14 cellular contexts compared by ENCODE assay signal in the genomic region with DNA sequence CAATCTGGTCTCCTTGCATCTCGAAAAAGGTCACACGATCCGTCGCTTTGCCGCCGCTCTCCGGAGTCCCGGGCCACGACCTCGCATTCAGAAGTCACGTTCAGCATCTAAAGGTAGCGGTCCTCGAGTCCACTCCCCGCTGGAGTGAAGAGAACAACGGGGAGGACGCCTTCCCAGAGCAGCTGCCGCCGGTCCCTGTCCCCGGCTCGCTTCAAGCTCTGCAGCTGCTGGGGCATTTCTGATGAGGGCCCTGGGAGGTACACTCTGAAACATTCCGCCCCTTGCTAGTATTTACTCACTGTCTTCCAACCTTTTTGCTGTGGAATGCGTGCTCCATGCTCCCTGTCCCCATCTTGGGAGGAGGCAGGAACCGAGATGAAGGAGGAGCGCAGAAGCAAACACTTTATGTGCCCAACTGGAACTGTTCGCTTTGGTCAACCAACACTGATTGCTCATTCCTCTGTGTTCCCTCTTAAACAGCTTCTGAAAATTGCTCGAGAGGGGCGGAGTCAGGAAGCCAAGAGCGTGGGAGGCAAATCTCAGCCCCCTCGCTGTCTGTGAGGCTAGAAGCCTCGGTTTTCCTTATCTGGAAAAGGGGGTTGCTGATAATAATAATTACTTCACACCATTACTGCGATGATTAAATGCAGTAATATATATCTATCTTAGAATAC. TPM values are rescaled to one million over a fixed set of nuclear protein-coding genes. Genes with fewer than 3 reads are reported as not detected.
DNase-seq lines count a peak whose midpoint lies in the region; ATAC-seq, FAIRE-seq and TF ChIP-seq lines count a peak whose summit lies in the region.
"Had no signal": no experiment of that assay in that cellular context is flagged by ENCODE, and none has a peak within 500 bp of the region (broad histone marks: within the 10 kb centered on the region; RNA-seq: fewer than 3 reads in every experiment).

No MANE protein-coding gene starts in this region.

- H3K27me3 Mint-ChIP-seq in GM23338 (ENCODE audit: insufficient read depth, low read depth, poor library complexity) = no peaks in the 10 kb centered on the region

- intact Hi-C loops in K562 (cut with micrococcal nuclease) = no loop called here

- DNase-seq in AG10803 (ENCODE audit: low read depth) = peak; percentile 5
- peak; percentile 6 for DNase-seq in GM23338 (ENCODE audit: low spot score)
- DNase-seq in K562 (ENCODE audit: extremely low read depth in 1 of 4, low spot score in 3 of 4) = peak in 1 of 4 experiments; percentile 36
- DNase-seq in myocyte (ENCODE audit: low read depth) = peak; percentile 19
- no peak for DNase-seq in hippocampal formation (lab: John Stamatoyannopoulos, UW)
- no peak for DNase-seq in GOT3 (lab: John Stamatoyannopoulos, UW)
- no peak for DNase-seq in COR-L47 (lab: John Stamatoyannopoulos, UW)
- DNase-seq: activated CD4-positive, CD25-positive, alpha-beta regulatory T cell treated with anti-CD3 and anti-CD28 coated beads, Interleukin-2, amount 50 U/mL, for 72 hours; activated T-cell treated with anti-CD3 and anti-CD28 coated beads, Interleukin-2, amount 50 U/mL, for 48 hours; CD8-positive, alpha-beta memory T cell; KBM-7; NCI-H1694 had no signal

- peaks cover under 1% of the 10 kb centered on the region; the same call in 1 of the 2 replicates for H3K9me2 ChIP-seq in GM23338 (ENCODE audit: insufficient read depth)

- no peak for TF ChIP-seq POLR2A in K562 (conservative IDR thresholded peaks at IDR 0.05)

- H3K36me3 ChIP-seq in GM23338 (ENCODE audit: insufficient read depth) (no peaks in the 10 kb centered on the region), K562 (ENCODE audit: control insufficient read depth, insufficient read depth, low read length) (no peaks in the 10 kb centered on the region)

- H4K20me1 ChIP-seq in GM23338 (replicated peaks; ENCODE audit: insufficient read depth) (no peaks in the 10 kb centered on the region), K562 (replicated peaks; ENCODE audit: control insufficient read depth, insufficient read depth, low read length) (no peaks in the 10 kb centered on the region)

- ATAC-seq in GM23338 (0 out of 3 replicates have a peak, but pooled peaks have one; percentile 31), K562 (no peak), GM18907 (IDR thresholded peaks at IDR 0.05; ENCODE audit: unreplicated experiment) (no peak)
- ATAC-seq: sciatic nerve had no signal

- no peak for TF ChIP-seq RAD21 in K562 (CRISPR knock-in tag; conservative IDR thresholded peaks at IDR 0.05 in 1 of 2, IDR thresholded peaks at IDR 0.05 in 1 of 2)

- no peak overlapping the region for H3K27ac Mint-ChIP-seq in GM23338
- H3K27ac Mint-ChIP-seq: CD8-positive, alpha-beta memory T cell had no signal

- peaks cover 67% of the 10 kb centered on the region for H3K9me3 Mint-ChIP-seq in GM23338
- H3K9me3 Mint-ChIP-seq: CD8-positive, alpha-beta memory T cell had no signal

- no peaks in the 10 kb centered on the region for H3K9me1 ChIP-seq in K562 (ENCODE audit: control insufficient read depth, insufficient read depth, low read length)

- H3K4me1 Mint-ChIP-seq in GM23338 = no peaks in the 10 kb centered on the region

- POLR2A ChIA-PET in K562 (lab: Yijun Ruan, JAX) = no interaction called here

- TF ChIP-seq EP300 in K562 (IDR thresholded peaks at IDR 0.05; ENCODE audit: low read length) = no peak

- no peaks in the 10 kb centered on the region for H3K9me3 ChIP-seq in K562 (replicated peaks; ENCODE audit: control insufficient read depth, insufficient read depth, low read depth, low read length)

- peaks cover 3% of the 10 kb centered on the region; the same call in 1 of the 3 replicates for H3K36me3 Mint-ChIP-seq in GM23338 (ENCODE audit: low read depth)

- no peak overlapping the region for H3K27ac ChIP-seq in GM23338 (ENCODE audit: low read depth)
- H3K27ac ChIP-seq in K562 (ENCODE audit: extremely low read depth, low read depth, low read length) = no peak overlapping the region

- H3K4me3 ChIP-seq in AG10803 (ENCODE audit: low read length) (peak overlapping the region; percentile 47), GM23338 (no peak overlapping the region), K562 (no peak overlapping the region)

- no peaks in the 10 kb centered on the region for H3F3A ChIP-seq in GM23338 (replicated peaks; ENCODE audit: low read depth)

- H3K27me3 ChIP-seq in GM23338 (ENCODE audit: insufficient read depth) = no peaks in the 10 kb centered on the region
- H3K27me3 ChIP-seq in K562 (ENCODE audit: control insufficient read depth in 2 of 2, insufficient read depth in 2 of 2, low read length in 2 of 2) = no peaks in the 10 kb centered on the region

- CTCF ChIA-PET in K562 (lab: Yijun Ruan, JAX; ENCODE audit: low intra/inter-chr PET ratio) = no interaction called here

- FAIRE-seq in K562 (lab: Jason Lieb, UNC) = no peak

- 33% methylated on average over 18 of the region's 31 CpGs for WGBS in K562 (ENCODE audit: insufficient coverage, low coverage, missing lambda C conversion rate)

- H2AFZ ChIP-seq in GM23338 (peak overlapping the region; percentile 38; the same call in 1 of the 2 replicates), K562 (ENCODE audit: low read depth, low read length) (peak overlapping the region; percentile 22)

- in situ Hi-C loops in K562 (cut with MboI) = no loop called here

- H3K4me3 Mint-ChIP-seq in GM23338 = no peak overlapping the region
- H3K4me3 Mint-ChIP-seq: CD8-positive, alpha-beta memory T cell had no signal

- TF ChIP-seq CTCF in AG10803 (conservative IDR thresholded peaks at IDR 0.05; ENCODE audit: low read length) (no peak), GM23338 (conservative IDR thresholded peaks at IDR 0.05; ENCODE audit: low read depth in 2 of 2) (no peak), K562 (IDR thresholded peaks at IDR 0.05 in 2 of 3, conservative IDR thresholded peaks at IDR 0.05 in 1 of 3; ENCODE audit: insufficient read depth in 2 of 3, low read depth in 1 of 3, low read length in 3 of 3) (no peak)

- H3K79me2 ChIP-seq in GM23338 (replicated peaks; ENCODE audit: insufficient read depth) (no peaks in the 10 kb centered on the region), K562 (ENCODE audit: control insufficient read depth, insufficient read depth, low read length) (no peaks in the 10 kb centered on the region)

- H3K4me1 ChIP-seq in GM23338 (ENCODE audit: insufficient read depth) (no peaks in the 10 kb centered on the region), K562 (replicated peaks in 1 of 2; ENCODE audit: control insufficient read depth in 2 of 2, insufficient read depth in 2 of 2, low read length in 2 of 2) (peaks cover 4 to 11% of the 10 kb centered on the region in 2 experiments; a peak in 4 of 5 replicates)

- no TSS peak for BruUV-seq in K562 (replicated peaks; lab: Mats Ljungman, UMichigan)

- peak overlapping the region in 1 of 2 experiments; percentile 10; a peak in 1 of 4 replicates for H3K9ac ChIP-seq in K562 (ENCODE audit: insufficient read depth in 1 of 2, low read depth in 2 of 2, low read length in 2 of 2)

- H3K4me2 ChIP-seq in GM23338 (no peak overlapping the region), K562 (ENCODE audit: insufficient read depth, low read length) (peak overlapping the region; percentile 37; the same call in 1 of the 2 replicates)

TF ChIP-seq in GM23338, 12 proteins besides CTCF, POLR2A, EP300 and RAD21 (continues in another document):
- TF ChIP-seq EZH2phosphoT487 (IDR thresholded peaks at IDR 0.05; ENCODE audit: unreplicated experiment) (no peak), ETS1 (IDR thresholded peaks at IDR 0.05) (no peak), POLR2AphosphoS5 (IDR thresholded peaks at IDR 0.05; ENCODE audit: low read depth) (no peak)

TF ChIP-seq in K562, 482 proteins besides CTCF, POLR2A, EP300 and RAD21 (continues in another document):
- TF ChIP-seq TGIF2 (CRISPR knock-in tag; IDR thresholded peaks at IDR 0.05) = no peak
- TF ChIP-seq DNMT1 (IDR thresholded peaks at IDR 0.05) = no peak
- TF ChIP-seq, protein P1, sequence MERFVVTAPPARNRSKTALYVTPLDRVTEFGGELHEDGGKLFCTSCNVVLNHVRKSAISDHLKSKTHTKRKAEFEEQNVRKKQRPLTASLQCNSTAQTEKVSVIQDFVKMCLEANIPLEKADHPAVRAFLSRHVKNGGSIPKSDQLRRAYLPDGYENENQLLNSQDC (CRISPR knock-in tag; IDR thresholded peaks at IDR 0.05) = no peak
- peak in 1 of 2 experiments; percentile 49; a peak in 2 of 4 replicates for TF ChIP-seq KDM1A (IDR thresholded peaks at IDR 0.05)
- TF ChIP-seq POLR3G (IDR thresholded peaks at IDR 0.05; ENCODE audit: extremely low read depth, insufficient read length, insufficient replicate concordance) = no peak
- TF ChIP-seq ZFP30 (CRISPR knock-in tag; IDR thresholded peaks at IDR 0.05; ENCODE audit: borderline replicate concordance) = no peak
- TF ChIP-seq RCOR1 (IDR thresholded peaks at IDR 0.05; ENCODE audit: borderline replicate concordance in 1 of 2, low read depth in 2 of 2, low read length in 2 of 2) = peak in 1 of 2 experiments; percentile 82; a peak in 2 of 4 replicates
- peak; percentile 67 for TF ChIP-seq EGR1 (conservative IDR thresholded peaks at IDR 0.05)

RNA-seq across cellular contexts. Expression of gene VAMP7, which starts 6.4 kb away (rescaled TPM):
- 22.7 and 32.5 TPM in 2 replicates for total RNA-seq in GM23338 (2014; rRNA removed; shearing (Covaris generic))
- polyA plus RNA-seq in GM23338 (2016; fragmentation: Nextera tagmentation; extraction: Ambion mirVana) = 11.7 and 14.0 TPM in 2 replicates
- total RNA-seq in K562 (2011; cell fraction: chromatin; rRNA removed; ENCODE audit: low replicate concordance) = 14.6 and 23.0 TPM in 2 replicates
- 9.2 and 11.8 TPM in 2 replicates for total RNA-seq in K562 (2011; cell fraction: nucleolus; rRNA removed)
- 15.5 and 24.1 TPM in 2 replicates for total RNA-seq in K562 (2011; cell fraction: nucleoplasm; rRNA removed)
- 42.0 and 42.6 TPM in 2 replicates for total RNA-seq in K562 (2014; rRNA removed)
- 86.6 and 101 TPM in 2 replicates for total RNA-seq in K562 (2014; rRNA removed; fragmentation: Illumina TruSeq; extraction: Trizol)
- total RNA-seq in K562 (2015; rRNA removed; fragmentation: Illumina TruSeq; extraction: Trizol) = 71.7 and 77.8 TPM in 2 replicates
- 67.7 TPM in 2 replicates for total RNA-seq in K562 (2021)
- 90.4 and 100 TPM in 2 replicates for polyA plus RNA-seq in K562 (2011; rRNA removed)
- polyA plus RNA-seq in K562 (2011; cell fraction: cytosol; rRNA removed) = 20.3 and 49.1 TPM in 2 replicates
- polyA plus RNA-seq in K562 (2011; cell fraction: nucleus; rRNA removed) = 12.5 and 26.1 TPM in 2 replicates
- 59.6 and 81.3 TPM in 2 replicates for polyA plus RNA-seq in K562 (2012)
- 75.8 and 85.0 TPM in 2 replicates for polyA plus RNA-seq in K562 (2014; fragmentation: Illumina TruSeq; extraction: Trizol)
- 10 to 100 TPM; 38.4 to 57.2 TPM for polyA plus RNA-seq in K562 (2014; fragmentation: Nextera tagmentation; extraction: Ambion mirVana)
- polyA plus RNA-seq in K562 (2014; rRNA removed) = 46.2 and 52.6 TPM in 2 replicates
- 103 and 115 TPM in 2 replicates for polyA minus RNA-seq in K562 (2011; rRNA and poly(A)+ RNA removed)
- 33.4 and 35.4 TPM in 2 replicates for polyA minus RNA-seq in K562 (2011; cell fraction: cytosol; rRNA and poly(A)+ RNA removed)
- 18.0 and 30.4 TPM in 2 replicates for polyA minus RNA-seq in K562 (2011; cell fraction: nucleus; rRNA and poly(A)+ RNA removed)
- 38.4 and 40.7 TPM in 2 replicates for total RNA-seq in myocyte
- 26.7 TPM for polyA plus RNA-seq in myocyte (2012)

Comparison
In these comparisons a context has a peak if more than half of its experiments do, and no peak if none do; other contexts are left out.
1. DNase-seq: peak in AG10803 (single experiment), GM23338 (single experiment) and myocyte (single experiment); none in hippocampal formation (0 of 2), GOT3 (single experiment) and COR-L47 (single experiment).